ENCODE assay signal across 8 cellular contexts in genomic region chr15:88257311-88257901, GRCh38. TPM values are rescaled to one million over a fixed set of nuclear protein-coding genes. Genes with fewer than 3 reads are reported as not detected.
DNase-seq lines count a peak whose midpoint lies in the region; ATAC-seq and TF ChIP-seq lines count a peak whose summit lies in the region.

No MANE protein-coding gene starts in this region.

- H3K27me3 Mint-ChIP-seq in CD4-positive, alpha-beta memory T cell = peaks cover 56 to 62% of the 10 kb centered on the region in 2 donors

- H3K27ac Mint-ChIP-seq in CD4-positive, alpha-beta memory T cell = no peak overlapping the region

- no peak overlapping the region for H3K4me3 ChIP-seq in CD4-positive, alpha-beta memory T cell (ENCODE audit: low read length in 2 of 2)
- H3K4me3 ChIP-seq in OCI-LY7 (ENCODE audit: low read depth, low read length, poor library complexity, severe bottlenecking) = peak overlapping the region; percentile 71
- peak overlapping the region; percentile 30 for H3K4me3 ChIP-seq in fibroblast of pulmonary artery (replicated peaks; ENCODE audit: low read depth, low read length)
- H3K4me3 ChIP-seq in prostate gland = peak overlapping the region; percentile 28 to 35

- TF ChIP-seq CTCF in OCI-LY7 (conservative IDR thresholded peaks at IDR 0.05; ENCODE audit: low read length) (no peak), fibroblast of pulmonary artery (IDR thresholded peaks at IDR 0.05; ENCODE audit: low read length, missing control alignments) (no peak), prostate gland (IDR thresholded peaks at IDR 0.05) (no peak)

- POLR2A ChIA-PET in CD4-positive, alpha-beta memory T cell (lab: Charles Lee; ENCODE audit: partially characterized antibody) = no interaction called here
- POLR2A ChIA-PET in OCI-LY7 (lab: Charles Lee) = interaction anchor here (1.1 to 1.8 kb wide), 3 partner anchors 21 to 145 kb away, joined by 3 to 10 read pairs (median 4); no protein-coding TSS in a partner anchor

- CTCF ChIA-PET in CD4-positive, alpha-beta memory T cell (lab: Charles Lee; ENCODE audit: partially characterized antibody) = no interaction called here
- CTCF ChIA-PET in OCI-LY7 (lab: Charles Lee; ENCODE audit: unreplicated experiment) = interaction anchor here (0.6 kb wide), 1 partner anchor 196 kb away, joined by 4 read pairs; no protein-coding TSS in a partner anchor

- WGBS in prostate gland = 1% methylated on average over 42 of the region's 42 CpGs

- intact Hi-C loops in CD4-positive, alpha-beta memory T cell (cut with micrococcal nuclease) = no loop called here
- intact Hi-C loops in OCI-LY7 (cut with micrococcal nuclease; ENCODE audit: unreplicated experiment) (no loop called here), prostate gland (cut with DNase I) (no loop called here)

- H3K27ac ChIP-seq in CD4-positive, alpha-beta memory T cell (ENCODE audit: low read depth, low read length) = no peak overlapping the region
- no peak overlapping the region for H3K27ac ChIP-seq in OCI-LY7 (ENCODE audit: low read depth, low read length, poor library complexity, severe bottlenecking)
- no peak overlapping the region for H3K27ac ChIP-seq in prostate gland

- TF ChIP-seq POLR2A in prostate gland (IDR thresholded peaks at IDR 0.05) = no peak

- no peak for DNase-seq in CD4-positive, alpha-beta memory T cell
- DNase-seq in OCI-LY7 (ENCODE audit: low spot score) = peak; percentile 38
- no peak for DNase-seq in fibroblast of pulmonary artery (ENCODE audit: low read depth)
- no peak for DNase-seq in prostate gland (ENCODE audit: low spot score)
- DNase-seq in cortex of kidney (lab: John Stamatoyannopoulos, UW) = no peak
- DNase-seq in NCI-H446 treated with DMSO at 0.1 percent for 48 hours (lab: John Stamatoyannopoulos, UW) = no peak

- peaks cover 12% of the 10 kb centered on the region for H3K4me1 ChIP-seq in CD4-positive, alpha-beta memory T cell (ENCODE audit: insufficient read depth, low read length)
- peaks cover 7% of the 10 kb centered on the region for H3K4me1 ChIP-seq in OCI-LY7 (ENCODE audit: insufficient read depth, low read length, poor library complexity, severe bottlenecking)
- H3K4me1 ChIP-seq in prostate gland (replicated peaks) = peaks cover 12% of the 10 kb centered on the region

- no peaks in the 10 kb centered on the region for H3K9me3 Mint-ChIP-seq in CD4-positive, alpha-beta memory T cell

- peak overlapping the region; percentile 75 to 92 (median 84) for H3K4me3 Mint-ChIP-seq in CD4-positive, alpha-beta memory T cell

- no peaks in the 10 kb centered on the region for H3K79me2 ChIP-seq in OCI-LY7 (ENCODE audit: insufficient read depth, low read depth, low read length)

- no peaks in the 10 kb centered on the region for H3K9me2 ChIP-seq in OCI-LY7 (ENCODE audit: insufficient read depth, low read length)

- no peaks in the 10 kb centered on the region for H3K36me3 Mint-ChIP-seq in CD4-positive, alpha-beta memory T cell

- peak overlapping the region; percentile 72 for H2AFZ ChIP-seq in OCI-LY7 (ENCODE audit: low read length)

- peak overlapping the region; percentile 74 for H3K4me2 ChIP-seq in OCI-LY7 (ENCODE audit: low read length)

- no peaks in the 10 kb centered on the region for H4K20me1 ChIP-seq in OCI-LY7 (ENCODE audit: insufficient read depth, low read length)

- no peak for ATAC-seq in HG03280 (IDR thresholded peaks at IDR 0.05; ENCODE audit: unreplicated experiment)
- no peak for ATAC-seq in GM21367 (IDR thresholded peaks at IDR 0.05; ENCODE audit: unreplicated experiment)

- H3K4me1 Mint-ChIP-seq in CD4-positive, alpha-beta memory T cell = peaks cover 12 to 28% (median 18%) of the 10 kb centered on the region in 4 donors

- no peaks in the 10 kb centered on the region for H3K36me3 ChIP-seq in CD4-positive, alpha-beta memory T cell (ENCODE audit: insufficient read depth, low read length)
- no peaks in the 10 kb centered on the region for H3K36me3 ChIP-seq in OCI-LY7 (ENCODE audit: insufficient read depth, low read length)
- H3K36me3 ChIP-seq in prostate gland = no peaks in the 10 kb centered on the region

- no TSS peak for BruUV-seq in OCI-LY7 (replicated peaks; lab: Mats Ljungman, UMichigan)

- peaks cover 6% of the 10 kb centered on the region for H3K27me3 ChIP-seq in CD4-positive, alpha-beta memory T cell (ENCODE audit: insufficient read depth, low read length)
- peaks cover 15% of the 10 kb centered on the region for H3K27me3 ChIP-seq in prostate gland (replicated peaks; ENCODE audit: insufficient read depth)

- no peaks in the 10 kb centered on the region for H3K9me3 ChIP-seq in CD4-positive, alpha-beta memory T cell (ENCODE audit: control insufficient read depth in 1 of 2, low read length in 2 of 2)
- H3K9me3 ChIP-seq in OCI-LY7 (ENCODE audit: low read length) (no peaks in the 10 kb centered on the region), prostate gland (no peaks in the 10 kb centered on the region)

RNA-seq across cellular contexts. Expression of gene NTRK3, which starts 0.9 kb away (rescaled TPM):
- under 1 TPM in 1 of 2 experiments, not detected in 1; 0.67 TPM for total RNA-seq in CD4-positive, alpha-beta memory T cell
- polyA plus RNA-seq in CD4-positive, alpha-beta memory T cell = not detected
- 0.50 and 0.80 TPM in 2 replicates for total RNA-seq in OCI-LY7 (2014; rRNA removed; shearing (Covaris generic))
- 2.5 and 2.9 TPM in 2 replicates for total RNA-seq in OCI-LY7 (2022)
- total RNA-seq in prostate gland = 1 to 10 TPM; 4.2 to 7.2 TPM

Comparison
In these comparisons a context has a peak if more than half of its experiments do, and no peak if none do; other contexts are left out.
1. H3K4me3 ChIP-seq: peak in OCI-LY7 (single experiment), fibroblast of pulmonary artery (single experiment) and prostate gland (2 of 2); none in CD4-positive, alpha-beta memory T cell (0 of 2).